In the genomic region with DNA sequence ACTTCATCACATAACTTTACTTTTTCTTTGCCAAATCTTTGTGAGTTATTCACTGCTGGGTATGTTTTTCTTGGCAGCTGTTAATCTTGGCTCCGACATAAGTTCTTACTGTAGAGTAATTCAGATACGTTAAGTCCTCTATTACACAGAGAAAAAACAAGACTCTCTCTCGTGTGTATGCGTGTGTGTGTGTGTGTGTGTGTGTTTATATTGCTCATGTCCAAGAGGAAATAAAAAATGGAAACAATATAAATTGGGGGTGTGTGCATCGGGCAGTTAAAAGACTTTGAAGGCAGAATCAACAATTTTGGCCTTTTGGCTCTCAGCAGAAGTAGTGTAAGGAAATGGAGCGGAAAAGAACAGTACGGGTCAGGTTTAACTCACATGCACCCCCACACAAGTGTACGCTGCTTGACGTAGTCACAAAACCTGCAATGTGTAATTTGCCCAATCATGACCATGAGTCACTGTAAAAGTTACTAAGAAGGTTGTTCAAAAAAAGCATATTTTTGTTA, we compare ENCODE assay signal across 1 cellular context.
TF ChIP-seq lines count a peak whose summit lies in the region.

No MANE protein-coding gene starts in this region.

TF ChIP-seq in HCT116, 20 proteins besides CTCF, POLR2A, EP300 and RAD21 (continued from another document):
- TF ChIP-seq JUND (IDR thresholded peaks at IDR 0.05) (peak; percentile 4; the same call in 1 of the 2 replicates), SIN3A (IDR thresholded peaks at IDR 0.05; ENCODE audit: low read depth) (0 out of 2 replicates have a peak, but pooled peaks have one; percentile 27), SP1 (IDR thresholded peaks at IDR 0.05; ENCODE audit: low read depth) (peak; percentile 67), CBX3 (IDR thresholded peaks at IDR 0.05; ENCODE audit: low read depth) (no peak)
- TF ChIP-seq, protein P1, sequence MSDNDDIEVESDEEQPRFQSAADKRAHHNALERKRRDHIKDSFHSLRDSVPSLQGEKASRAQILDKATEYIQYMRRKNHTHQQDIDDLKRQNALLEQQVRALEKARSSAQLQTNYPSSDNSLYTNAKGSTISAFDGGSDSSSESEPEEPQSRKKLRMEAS (IDR thresholded peaks at IDR 0.05): peak; percentile 53; the same call in 1 of the 2 replicates
